8 cellular contexts compared by ENCODE assay signal in the genomic region with DNA sequence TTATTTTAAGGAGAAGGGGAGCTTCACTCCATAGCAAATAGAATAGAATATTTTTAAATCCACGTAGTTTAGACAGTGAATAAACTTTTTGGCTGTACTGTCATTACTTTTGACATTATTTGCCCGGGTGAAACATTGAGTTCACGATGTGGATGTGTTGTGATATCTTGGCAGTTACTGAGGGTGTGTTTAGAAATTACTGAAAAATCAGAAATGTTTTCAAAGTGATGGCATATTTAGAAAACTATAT. TPM values are rescaled to one million over a fixed set of nuclear protein-coding genes. Genes with fewer than 3 reads are reported as not detected.
DNase-seq lines count a peak whose midpoint lies in the region; FAIRE-seq and TF ChIP-seq lines count a peak whose summit lies in the region.

No MANE protein-coding gene starts in this region.

- H2AK5ac ChIP-seq in H1 (ENCODE audit: low read depth, low read length) = no peak overlapping the region
- H2AK5ac ChIP-seq in neuronal stem cell (ENCODE audit: low read depth, low read length) = no peak overlapping the region

- DNase-seq in H1 (ENCODE audit: low read depth in 1 of 2, low spot score in 2 of 2) (no peak), neuronal stem cell (ENCODE audit: low spot score) (no peak), OCI-M1 (lab: John Stamatoyannopoulos, UW) (no peak), urothelium cell line (ENCODE audit: low spot score) (no peak), midbrain (lab: John Stamatoyannopoulos, UW) (no peak), pons (ENCODE audit: low spot score) (no peak)

- no peak overlapping the region for H3K4ac ChIP-seq in H1 (replicated peaks; ENCODE audit: insufficient read length, low read depth, low read length)
- no peak overlapping the region for H3K4ac ChIP-seq in neuronal stem cell (ENCODE audit: low read length)

- no peaks in the 10 kb centered on the region for H3K9me2 ChIP-seq in OCI-LY1 (ENCODE audit: low read depth, low read length)

- peak overlapping the region; percentile 77 for H3K4me3 ChIP-seq in OCI-LY1 (ENCODE audit: low read depth, low read length, poor library complexity, severe bottlenecking)
- peak overlapping the region; percentile 78 to 84 (median 82) for H3K4me3 ChIP-seq in H1 (ENCODE audit: extremely low read depth in 1 of 4, insufficient read depth in 2 of 4, low read depth in 3 of 4, low read length in 4 of 4)
- H3K4me3 ChIP-seq in neuronal stem cell (ENCODE audit: low read length in 2 of 2) = peak overlapping the region; percentile 82 to 91

- H4K91ac ChIP-seq in H1 (replicated peaks; ENCODE audit: insufficient read length, low read length) (no peak overlapping the region), neuronal stem cell (ENCODE audit: low read depth, low read length, poor library complexity) (no peak overlapping the region)

- H4K8ac ChIP-seq in H1 (ENCODE audit: extremely low read depth, insufficient read depth, low read length) (no peak overlapping the region), neuronal stem cell (ENCODE audit: low read depth, low read length) (no peak overlapping the region)

- H3K9ac ChIP-seq in OCI-LY1 (ENCODE audit: low read length) (peak overlapping the region; percentile 71), H1 (replicated peaks in 1 of 4; ENCODE audit: extremely low read depth in 1 of 4, low read depth in 3 of 4, low read length in 3 of 4) (peak overlapping the region in 2 of 4 experiments; percentile 52 to 67; a peak in 3 of 7 replicates), neuronal stem cell (ENCODE audit: low read depth, low read length, poor library complexity) (no peak overlapping the region)

- TF ChIP-seq RAD21 in H1 (IDR thresholded peaks at IDR 0.05 in 1 of 2, conservative IDR thresholded peaks at IDR 0.05 in 1 of 2; ENCODE audit: low read depth in 2 of 2, low read length in 2 of 2) = no peak

- no peak for FAIRE-seq in H1 (lab: Jason Lieb, UNC)
- FAIRE-seq in urothelium cell line (lab: Jason Lieb, UNC) = no peak

- H3K18ac ChIP-seq in H1 (ENCODE audit: extremely low read depth, low read length) = no peak overlapping the region
- H3K18ac ChIP-seq in neuronal stem cell (ENCODE audit: low read length) = no peak overlapping the region

- H2AFZ ChIP-seq in OCI-LY1 (ENCODE audit: low read length) (0 out of 2 replicates have a peak overlapping the region, but pooled peaks have one; percentile 24), H1 (ENCODE audit: low read length) (no peak overlapping the region), neuronal stem cell (ENCODE audit: low read length) (peak overlapping the region; percentile 96)

- no peaks in the 10 kb centered on the region for H3K9me3 ChIP-seq in OCI-LY1 (ENCODE audit: low read length)
- no peaks in the 10 kb centered on the region for H3K9me3 ChIP-seq in H1 (ENCODE audit: insufficient read depth in 2 of 2, low read depth in 1 of 2, low read length in 1 of 2)
- no peaks in the 10 kb centered on the region for H3K9me3 ChIP-seq in neuronal stem cell (replicated peaks in 1 of 2; ENCODE audit: control insufficient read depth in 2 of 2, insufficient read depth in 1 of 2, low read depth in 1 of 2, low read length in 2 of 2)

- H3K79me1 ChIP-seq in H1 (ENCODE audit: low read depth, low read length) (no peaks in the 10 kb centered on the region; the same call in 1 of the 2 replicates), neuronal stem cell (ENCODE audit: low read depth, low read length) (peaks cover 3% of the 10 kb centered on the region)

- H3K4me1 ChIP-seq in OCI-LY1 (ENCODE audit: insufficient read depth, low read length, severe bottlenecking) (peaks cover 23% of the 10 kb centered on the region), H1 (replicated peaks in 1 of 4; ENCODE audit: control insufficient read depth in 3 of 4, insufficient read depth in 4 of 4, low read length in 3 of 4) (peaks cover 2 to 17% (median 11%) of the 10 kb centered on the region in 4 experiments), neuronal stem cell (ENCODE audit: control insufficient read depth in 2 of 2, insufficient read depth in 1 of 2, low read depth in 1 of 2, low read length in 2 of 2) (peaks cover 0 to 4% of the 10 kb centered on the region in 2 donors)

- H3K27ac ChIP-seq in C4-2B (peak overlapping the region; percentile 82), OCI-LY1 (ENCODE audit: low read depth, low read length, poor library complexity, severe bottlenecking) (no peak overlapping the region), H1 (ENCODE audit: low read depth, low read length) (no peak overlapping the region), neuronal stem cell (replicated peaks; ENCODE audit: low read length) (no peak overlapping the region)

- H2BK12ac ChIP-seq in H1 (ENCODE audit: low read depth, low read length) (no peak overlapping the region), neuronal stem cell (ENCODE audit: low read length) (no peak overlapping the region)

- no peaks in the 10 kb centered on the region for H4K20me1 ChIP-seq in OCI-LY1 (ENCODE audit: insufficient read depth, low read length)
- H4K20me1 ChIP-seq in H1 (replicated peaks in 1 of 2; ENCODE audit: control insufficient read depth in 1 of 2, insufficient read depth in 2 of 2, low read length in 2 of 2) = no peaks in the 10 kb centered on the region

- H2BK5ac ChIP-seq in H1 (ENCODE audit: low read depth, low read length) (no peak overlapping the region), neuronal stem cell (ENCODE audit: low read length) (no peak overlapping the region)

- TF ChIP-seq CTCF in C4-2B (conservative IDR thresholded peaks at IDR 0.05) = no peak
- no peak for TF ChIP-seq CTCF in OCI-LY1 (IDR thresholded peaks at IDR 0.05; ENCODE audit: low read length)
- TF ChIP-seq CTCF in H1 (IDR thresholded peaks at IDR 0.05; ENCODE audit: control extremely low read depth in 1 of 3, insufficient read depth in 1 of 3, low read depth in 1 of 3, low read length in 3 of 3) = no peak

- POLR2A ChIA-PET in H1 (lab: Charles Lee; ENCODE audit: partially characterized antibody) = interaction anchor here (1.0 to 1.9 kb wide), 7 partner anchors 8 to 58 kb away, joined by 3 to 10 read pairs (median 3); no protein-coding TSS in a partner anchor

- H3K4me2 ChIP-seq in OCI-LY1 (ENCODE audit: low read length) = peak overlapping the region; percentile 88
- H3K4me2 ChIP-seq in H1 (ENCODE audit: insufficient read depth in 1 of 2, low read depth in 2 of 2, low read length in 2 of 2) = peak overlapping the region; percentile 85 to 94
- peak overlapping the region; percentile 63 for H3K4me2 ChIP-seq in neuronal stem cell (ENCODE audit: insufficient read depth, low read length, poor library complexity, severe bottlenecking)

- no peak overlapping the region for H3K23ac ChIP-seq in H1 (ENCODE audit: insufficient read length)
- H3K23ac ChIP-seq in neuronal stem cell (ENCODE audit: low read depth, low read length, poor library complexity) = no peak overlapping the region

- no peak overlapping the region for H4K5ac ChIP-seq in H1 (ENCODE audit: insufficient read length, low read depth, low read length)

- peaks cover 33% of the 10 kb centered on the region for H3K79me2 ChIP-seq in OCI-LY1 (ENCODE audit: insufficient read depth, low read length)
- H3K79me2 ChIP-seq in H1 (ENCODE audit: control insufficient read depth in 1 of 2, insufficient read depth in 2 of 2, low read length in 2 of 2) = peaks cover 0 to 56% of the 10 kb centered on the region in 2 experiments; a peak in 2 of 4 replicates

- TF ChIP-seq POLR2A in H1 (IDR thresholded peaks at IDR 0.05; ENCODE audit: control extremely low read depth in 1 of 2, low read depth in 2 of 2, low read length in 2 of 2) = no peak

- H2BK120ac ChIP-seq in H1 (replicated peaks; ENCODE audit: low read depth, low read length) (no peak overlapping the region), neuronal stem cell (ENCODE audit: low read depth, low read length) (no peak overlapping the region)

- CTCF ChIA-PET in H1 (lab: Charles Lee; ENCODE audit: partially characterized antibody) = interaction anchor here (0.8 to 2.1 kb wide), 4 partner anchors 16 to 386 kb away, joined by 3 to 9 read pairs (median 3); no protein-coding TSS in a partner anchor

- H3K14ac ChIP-seq in H1 (ENCODE audit: insufficient read length) (no peak overlapping the region), neuronal stem cell (ENCODE audit: low read length) (no peak overlapping the region)

- H2BK20ac ChIP-seq in H1 (ENCODE audit: low read length) = no peak overlapping the region

- H3K27me3 ChIP-seq in OCI-LY1 (ENCODE audit: insufficient read depth, low read length) = no peaks in the 10 kb centered on the region
- no peaks in the 10 kb centered on the region for H3K27me3 ChIP-seq in H1 (replicated peaks in 1 of 4; ENCODE audit: control insufficient read depth in 3 of 4, extremely low read depth in 1 of 4, insufficient read depth in 3 of 4, low read length in 3 of 4)
- H3K27me3 ChIP-seq in neuronal stem cell (ENCODE audit: control insufficient read depth in 3 of 3, insufficient read depth in 3 of 3, low read depth in 1 of 3, low read length in 3 of 3) = no peaks in the 10 kb centered on the region

- peaks cover 6% of the 10 kb centered on the region for H3K36me3 ChIP-seq in OCI-LY1 (ENCODE audit: insufficient read depth, low read length)
- H3K36me3 ChIP-seq in H1 (ENCODE audit: control insufficient read depth in 2 of 4, insufficient read depth in 4 of 4, low read length in 3 of 4) = peaks cover 0 to 6% (median 0%) of the 10 kb centered on the region in 4 experiments; a peak in 2 of 8 replicates
- peaks cover 0 to 3% of the 10 kb centered on the region in 2 donors for H3K36me3 ChIP-seq in neuronal stem cell (replicated peaks in 1 of 2; ENCODE audit: control insufficient read depth in 2 of 2, insufficient read depth in 2 of 2, low read length in 2 of 2)

- H3F3A ChIP-seq in OCI-LY1 (ENCODE audit: insufficient read depth, low read length) = no peaks in the 10 kb centered on the region

- WGBS in H1 (ENCODE audit: extremely low coverage in 1 of 2, insufficient coverage in 1 of 2, insufficient read length in 1 of 2, insufficient replicate concordance in 2 of 2, low coverage in 1 of 2, low lambda C conversion rate in 2 of 2, missing lambda C conversion rate in 1 of 2), 2 experiments = 54% methylated on average over 3 of the region's 3 CpGs; no CpG with 5 or more reads in 1 of the 2 experiments
- WGBS in neuronal stem cell (ENCODE audit: extremely low coverage in 2 of 2, insufficient read length in 2 of 2, insufficient replicate concordance in 1 of 2), 2 donors = no CpG with 5 or more reads among the region's 3 CpGs

- no peak overlapping the region for H3K56ac ChIP-seq in H1 (replicated peaks; ENCODE audit: insufficient read length, low read depth, low read length)

- no peak for TF ChIP-seq EP300 in H1 (IDR thresholded peaks at IDR 0.05; ENCODE audit: borderline replicate concordance in 1 of 2, low read depth in 2 of 2, low read length in 2 of 2)

- H3K23me2 ChIP-seq in H1 (ENCODE audit: low read depth, low read length) = peaks cover 10% of the 10 kb centered on the region

- H2BK15ac ChIP-seq in H1 (ENCODE audit: low read length) (no peak overlapping the region), neuronal stem cell (ENCODE audit: low read length) (no peak overlapping the region)

RNA-seq across cellular contexts. Expression of a gene that starts 0.8 kb away (rescaled TPM):
- total RNA-seq in H1 (2021; fragmentation: NEBNext Ultra II Directional; extraction: Animal tissue kit (Norgen Biotek cat#: 25700)) = 103 and 112 TPM in 2 replicates
- polyA plus RNA-seq in H1 (2011; rRNA removed) = 53.2 and 79.7 TPM in 2 replicates
- 59.9 TPM for polyA plus RNA-seq in H1 (2011; cell fraction: cytosol; rRNA removed)
- polyA plus RNA-seq in H1 (2011; cell fraction: nucleus; rRNA removed) = 35.8 TPM
- 95.8 to 139 TPM (median 121 TPM) in 4 replicates for polyA plus RNA-seq in H1 (2012, experiment 1 of 2)
- polyA plus RNA-seq in H1 (2012, experiment 2 of 2) = 13.3 TPM
- 61.6 TPM for polyA plus RNA-seq in H1 (2013, experiment 1 of 2)
- polyA plus RNA-seq in H1 (2013, experiment 2 of 2) = 63.4 TPM
- polyA minus RNA-seq in H1 (2011; rRNA and poly(A)+ RNA removed) = 90.4 and 173 TPM in 2 replicates
- polyA minus RNA-seq in H1 (2011; cell fraction: cytosol; rRNA and poly(A)+ RNA removed) = 108 TPM
- 74.9 TPM for polyA minus RNA-seq in H1 (2011; cell fraction: nucleus; rRNA and poly(A)+ RNA removed)
- polyA plus RNA-seq in neuronal stem cell (2013, experiment 1 of 2) = 25.8 TPM
- 25.5 TPM for polyA plus RNA-seq in neuronal stem cell (2013, experiment 2 of 2)
